ENCODE assay signal across 14 cellular contexts in genomic region chr9:72352911-72353388, GRCh38. TPM values are rescaled to one million over a fixed set of nuclear protein-coding genes. Genes with fewer than 3 reads are reported as not detected.
DNase-seq lines count a peak whose midpoint lies in the region; ATAC-seq and TF ChIP-seq lines count a peak whose summit lies in the region.
"Had no signal": no experiment of that assay in that cellular context is flagged by ENCODE, and none has a peak within 500 bp of the region (broad histone marks: within the 10 kb centered on the region; RNA-seq: fewer than 3 reads in every experiment).

No MANE protein-coding gene starts in this region.

- no peaks in the 10 kb centered on the region for H3K79me2 ChIP-seq in trophoblast cell (ENCODE audit: control insufficient read depth, insufficient read depth, low read length, poor library complexity)

- no peak overlapping the region for H3K4me3 ChIP-seq in HAP-1
- H3K4me3 ChIP-seq in fibroblast of the aortic adventitia (ENCODE audit: low read depth, low read length) = no peak overlapping the region
- H3K4me3 ChIP-seq in trophoblast cell (ENCODE audit: low read depth, low read length) = no peak overlapping the region
- H3K4me3 ChIP-seq: testis had no signal

- no peak overlapping the region for H2BK120ac ChIP-seq in trophoblast cell (ENCODE audit: insufficient read depth, low read length, poor library complexity)

- no peak overlapping the region for H3K4me2 ChIP-seq in trophoblast cell (ENCODE audit: low read length)

- peak; percentile 27 to 28 for DNase-seq in HAP-1 (ENCODE audit: low spot score in 2 of 2)
- no peak for DNase-seq in T-helper 17 cell
- peak; percentile 30 for DNase-seq in fibroblast of the aortic adventitia (ENCODE audit: low read depth)
- no peak for DNase-seq in sciatic nerve (ENCODE audit: low spot score)
- no peak for DNase-seq in SKM-1 treated with dmso at 0.1 percent for 144 hours (lab: John Stamatoyannopoulos, UW; ENCODE audit: unreplicated experiment)
- DNase-seq in trophoblast cell = no peak
- DNase-seq: amniotic stem cell; Karpas-422; NCI-H1436 treated with DMSO at 0.1 percent for 48 hours; occipital lobe; stimulated activated CD4-positive, alpha-beta T cell treated with anti-CD3 and anti-CD28 coated beads, Interleukin-4, amount 100 ng/mL, for 24 hours; testis had no signal

- H3K27ac ChIP-seq in trophoblast cell (ENCODE audit: low read depth, low read length) = no peak overlapping the region
- H3K27ac ChIP-seq: HL-60, testis had no signal

- H3K4me1 Mint-ChIP-seq in T-helper 17 cell = peaks cover 29% of the 10 kb centered on the region

- H3K79me1 ChIP-seq in trophoblast cell (ENCODE audit: low read length) = no peaks in the 10 kb centered on the region

- no peak overlapping the region for H3K23ac ChIP-seq in trophoblast cell (ENCODE audit: low read length)

- H3K36me3 Mint-ChIP-seq in T-helper 17 cell (ENCODE audit: low read depth) = peaks cover 2% of the 10 kb centered on the region

- no peak overlapping the region for H3K9ac ChIP-seq in trophoblast cell (ENCODE audit: low read length)

- H4K8ac ChIP-seq in trophoblast cell (ENCODE audit: low read depth, low read length) = no peak overlapping the region

- H4K91ac ChIP-seq in trophoblast cell (ENCODE audit: low read depth, low read length) = no peak overlapping the region

- H3K4me3 Mint-ChIP-seq in T-helper 17 cell = no peak overlapping the region

- no peak overlapping the region for H3K14ac ChIP-seq in trophoblast cell (ENCODE audit: low read length)

- H3K4me1 ChIP-seq in HAP-1 = peaks cover 61% of the 10 kb centered on the region
- H3K4me1 ChIP-seq in trophoblast cell (ENCODE audit: control insufficient read depth in 1 of 2, insufficient read depth in 2 of 2, low read length in 2 of 2) = no peaks in the 10 kb centered on the region

- no peaks in the 10 kb centered on the region for H3K9me3 ChIP-seq in HAP-1
- H3K9me3 ChIP-seq in T-helper 17 cell (ENCODE audit: control insufficient read depth, low read length, poor library complexity, severe bottlenecking) = no peaks in the 10 kb centered on the region
- H3K9me3 ChIP-seq in trophoblast cell (ENCODE audit: insufficient read depth, low read depth, low read length) = no peaks in the 10 kb centered on the region
- H3K9me3 ChIP-seq: testis had no signal

- peak overlapping the region; percentile 86 for H3K27ac Mint-ChIP-seq in T-helper 17 cell

- H3K27me3 Mint-ChIP-seq in T-helper 17 cell = no peaks in the 10 kb centered on the region

- no peak overlapping the region for H2BK5ac ChIP-seq in trophoblast cell (ENCODE audit: low read depth, low read length, poor library complexity)

- no peak overlapping the region for H4K12ac ChIP-seq in trophoblast cell (ENCODE audit: low read depth, low read length)

- H2AFZ ChIP-seq in trophoblast cell (ENCODE audit: insufficient read depth, low read length, poor library complexity) = no peak overlapping the region

- ATAC-seq in T-helper 17 cell (peak; percentile 8), sciatic nerve (peak; percentile 16), GM21723 (IDR thresholded peaks at IDR 0.05; ENCODE audit: unreplicated experiment) (no peak)

- intact Hi-C loops in sciatic nerve (cut with DNase I) = no loop called here

- H3K27me3 ChIP-seq in HAP-1 (ENCODE audit: low read depth) (no peaks in the 10 kb centered on the region), trophoblast cell (ENCODE audit: insufficient read depth, low read length) (no peaks in the 10 kb centered on the region)
- H3K27me3 ChIP-seq: testis had no signal

- no peak for TF ChIP-seq CTCF in fibroblast of the aortic adventitia (IDR thresholded peaks at IDR 0.05; ENCODE audit: insufficient read depth, low read length)

- H2AK5ac ChIP-seq in trophoblast cell (ENCODE audit: low read length) = no peak overlapping the region

- no CpG with 5 or more reads among the region's 2 CpGs for WGBS in trophoblast cell (ENCODE audit: extremely low coverage, insufficient coverage, insufficient read length)

- no peak overlapping the region for H2BK12ac ChIP-seq in trophoblast cell (ENCODE audit: low read length)

- no peak overlapping the region for H3K4ac ChIP-seq in trophoblast cell (ENCODE audit: low read depth, low read length)

- no peak overlapping the region for H3K18ac ChIP-seq in trophoblast cell (ENCODE audit: low read length)

- peaks cover 45% of the 10 kb centered on the region for H3K36me3 ChIP-seq in HAP-1 (replicated peaks)
- peaks cover 2 to 17% of the 10 kb centered on the region in 2 experiments for H3K36me3 ChIP-seq in trophoblast cell (ENCODE audit: control insufficient read depth in 1 of 2, insufficient read depth in 2 of 2, low read length in 2 of 2)

- in situ Hi-C loops in HAP-1 (cut with MboI; ENCODE audit: low sequenced_read_pairs) = no loop called here

RNA-seq across cellular contexts. Expression of gene ZFAND5, which starts 12.1 kb away (rescaled TPM):
- total RNA-seq in T-helper 17 cell = 100 to 1,000 TPM; 268 to 341 TPM
- 112 and 132 TPM in 2 replicates for total RNA-seq in fibroblast of the aortic adventitia (ENCODE audit: low replicate concordance)
- 222 TPM for total RNA-seq in sciatic nerve
- 209 and 220 TPM in 2 replicates for polyA plus RNA-seq in trophoblast cell (2013)

Comparison
In these comparisons a context has a peak if more than half of its experiments do, and no peak if none do; other contexts are left out.
1. DNase-seq: peak in HAP-1 (2 of 2) and fibroblast of the aortic adventitia (single experiment); none in T-helper 17 cell (0 of 3), sciatic nerve (single experiment), SKM-1 treated with dmso at 0.1 percent for 144 hours (single experiment) and trophoblast cell (0 of 2).